Comparison of ENCODE assay signal across 20 cellular contexts in genomic region chr20:46275091-46275490, GRCh38. TPM values are rescaled to one million over a fixed set of nuclear protein-coding genes. Genes with fewer than 3 reads are reported as not detected.
"Had no signal": no experiment of that assay in that cellular context is flagged by ENCODE, and none has a peak within 500 bp of the region (broad histone marks: within the 10 kb centered on the region; RNA-seq: fewer than 3 reads in every experiment).

No MANE protein-coding gene starts in this region.

- H3K9me3 ChIP-seq: MG63, SJSA1 had no signal

- H3K36me3 ChIP-seq: MG63, SJSA1 had no signal

- H3K27ac ChIP-seq: SJSA1, SK-N-MC had no signal

- DNase-seq: IMR-90, Karpas-422, KG1, MG63, NCI-H1436, NCI-H187, NCI-H2081 treated with DMSO at 0.1 percent for 48 hours, NCI-H2171, NCI-H226, NCI-H524, NCI-H82, Right ventricle myocardium superior, RPMI8226, SIG-M5 had no signal

- H3K4me1 ChIP-seq: SJSA1 had no signal

- H3K4me3 ChIP-seq: MG63, SJSA1, SK-N-MC had no signal

RNA-seq across cellular contexts. Expression of gene CDH22, which starts 33.2 kb away (rescaled TPM):
- total RNA-seq: HepG2; HT1080; IMR-90; NCI-H460; SJSA1; T-helper 1 cell treated with Interleukin-12 subunit alpha and Interleukin-12 subunit beta and Interleukin-4 antibody, amounts not matched to agents 30 ng/mL and 1 ng/mL, for 36 hours had no signal
